Comparison of ENCODE assay signal across 7 cellular contexts in the genomic region with DNA sequence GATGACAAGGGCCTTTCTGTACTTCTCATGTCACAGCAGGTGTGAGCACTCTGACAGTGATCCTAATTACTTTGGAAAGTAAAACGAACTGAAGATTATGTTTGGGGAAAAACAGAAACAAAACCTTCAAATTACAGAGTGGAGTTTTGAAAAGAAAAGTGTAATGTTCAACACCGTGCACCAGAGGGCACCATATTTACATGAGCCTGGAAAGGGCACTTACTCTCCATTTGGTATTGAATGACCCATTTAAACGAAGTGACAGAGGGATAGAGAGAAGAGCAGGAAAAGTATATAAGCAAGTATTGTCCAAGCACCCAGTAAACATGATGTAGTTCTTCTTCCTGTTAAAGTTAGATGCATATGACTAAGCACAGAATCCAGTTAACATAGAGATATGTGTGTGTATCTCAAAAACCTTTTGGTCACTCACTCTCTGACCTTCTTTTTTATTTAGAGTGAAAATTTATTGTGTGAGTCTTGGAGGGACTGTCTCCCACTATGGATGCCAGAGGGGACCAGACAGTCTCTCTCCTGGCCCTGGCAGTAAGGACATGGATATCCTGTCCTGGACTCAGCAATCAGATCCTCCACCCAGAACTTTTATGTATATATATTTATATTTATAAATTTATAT. TPM values are rescaled to one million over a fixed set of nuclear protein-coding genes. Genes with fewer than 3 reads are reported as not detected.
DNase-seq lines count a peak whose midpoint lies in the region; ATAC-seq and TF ChIP-seq lines count a peak whose summit lies in the region.

No MANE protein-coding gene starts in this region.

- H3K9ac ChIP-seq in SK-N-SH (no peak overlapping the region), neural progenitor cell (no peak overlapping the region)

- no peaks in the 10 kb centered on the region for H3K9me2 ChIP-seq in SK-N-SH

- no peaks in the 10 kb centered on the region for H3F3A ChIP-seq in SK-N-SH (replicated peaks; ENCODE audit: insufficient read depth)
- H3F3A ChIP-seq in neural progenitor cell (ENCODE audit: low read depth), result no peaks in the 10 kb centered on the region

- no peaks in the 10 kb centered on the region for H3K27me3 ChIP-seq in SK-N-SH (ENCODE audit: insufficient read depth)
- H3K27me3 ChIP-seq in neural progenitor cell, result no peaks in the 10 kb centered on the region

- H3K27ac ChIP-seq in SK-N-SH (ENCODE audit: low read depth in 2 of 2, low read length in 1 of 2) (no peak overlapping the region), neural progenitor cell (no peak overlapping the region)

- no peaks in the 10 kb centered on the region for H4K20me1 ChIP-seq in SK-N-SH (ENCODE audit: insufficient read depth)
- no peaks in the 10 kb centered on the region for H4K20me1 ChIP-seq in neural progenitor cell (ENCODE audit: low read depth)

- H3K27me3 Mint-ChIP-seq in neural progenitor cell (ENCODE audit: insufficient read depth, low read depth), result peaks cover 7% of the 10 kb centered on the region

- peak; percentile 70 for TF ChIP-seq CTCF in SK-N-SH (IDR thresholded peaks at IDR 0.05)
- peak; percentile 79 for TF ChIP-seq CTCF in neural progenitor cell (IDR thresholded peaks at IDR 0.05)

- H3K4me1 ChIP-seq in SK-N-SH (ENCODE audit: control insufficient read depth in 1 of 2, insufficient read depth in 2 of 2, low read depth in 1 of 2, low read length in 1 of 2) (no peaks in the 10 kb centered on the region), neural progenitor cell (peaks cover 4% of the 10 kb centered on the region)

- H3K27ac Mint-ChIP-seq in neural progenitor cell, result no peak overlapping the region

- peak; percentile 79 for TF ChIP-seq RAD21 in SK-N-SH (IDR thresholded peaks at IDR 0.05; ENCODE audit: low read length)

- no peaks in the 10 kb centered on the region for H3K9me3 ChIP-seq in SK-N-SH
- H3K9me3 ChIP-seq in neural progenitor cell (ENCODE audit: low read depth), result no peaks in the 10 kb centered on the region

- 13% methylated on average over 3 of the region's 3 CpGs for WGBS in SK-N-SH (ENCODE audit: low lambda C conversion rate)

- peaks cover 8% of the 10 kb centered on the region for H3K9me3 Mint-ChIP-seq in neural progenitor cell

- no peak for TF ChIP-seq EP300 in SK-N-SH (IDR thresholded peaks at IDR 0.05; ENCODE audit: borderline replicate concordance in 1 of 2, low read depth in 1 of 2, low read length in 1 of 2)

- H3K79me2 ChIP-seq in SK-N-SH (ENCODE audit: insufficient read depth) (no peaks in the 10 kb centered on the region), neural progenitor cell (ENCODE audit: low read depth) (no peaks in the 10 kb centered on the region)

- no peak overlapping the region for H3K4me2 ChIP-seq in SK-N-SH
- H3K4me2 ChIP-seq in neural progenitor cell, result no peak overlapping the region

- H3K4me3 Mint-ChIP-seq in neural progenitor cell, result no peak overlapping the region

- H3K4me1 Mint-ChIP-seq in neural progenitor cell, result no peaks in the 10 kb centered on the region

- H3K36me3 ChIP-seq in SK-N-SH (replicated peaks in 1 of 2; ENCODE audit: control insufficient read depth in 1 of 2, insufficient read depth in 2 of 2, low read length in 1 of 2), result no peaks in the 10 kb centered on the region
- H3K36me3 ChIP-seq in neural progenitor cell, result no peaks in the 10 kb centered on the region

- no peak overlapping the region; a peak in 1 of 4 replicates for H3K4me3 ChIP-seq in SK-N-SH (ENCODE audit: low read depth in 2 of 2, low read length in 1 of 2)
- no peak overlapping the region for H3K4me3 ChIP-seq in neural progenitor cell

- POLR2A ChIA-PET in SK-N-SH (lab: Yijun Ruan, JAX), result no interaction called here

- ATAC-seq in GM21786 (IDR thresholded peaks at IDR 0.05; ENCODE audit: unreplicated experiment), result peak; percentile 66
- no peak for ATAC-seq in HG03521 (IDR thresholded peaks at IDR 0.05; ENCODE audit: unreplicated experiment)

- H2AFZ ChIP-seq in SK-N-SH (ENCODE audit: low read depth), result no peak overlapping the region
- no peak overlapping the region for H2AFZ ChIP-seq in neural progenitor cell (replicated peaks)

- CTCF ChIA-PET in SK-N-SH (lab: Yijun Ruan, JAX), result no interaction called here

- no peak for TF ChIP-seq POLR2A in erythroblast (IDR thresholded peaks at IDR 0.05; ENCODE audit: low read length)

- H3K36me3 Mint-ChIP-seq in neural progenitor cell, result no peaks in the 10 kb centered on the region

- DNase-seq in EL (peak; percentile 44), NCI-H1436 (lab: John Stamatoyannopoulos, UW) (peak; percentile 72), SK-N-SH (peak; percentile 66), erythroblast (lab: John Stamatoyannopoulos, UW) (peak; percentile 56 to 75), neural progenitor cell (ENCODE audit: low spot score) (peak; percentile 56)

TF ChIP-seq in SK-N-SH, 30 proteins besides CTCF, POLR2A, EP300 and RAD21:
- peak; percentile 57 for TF ChIP-seq SMC3 (IDR thresholded peaks at IDR 0.05; ENCODE audit: low read depth, low read length)
- TF ChIP-seq TCF12 (IDR thresholded peaks at IDR 0.05), result no peak
- no peak for TF ChIP-seq SIN3A (IDR thresholded peaks at IDR 0.05; ENCODE audit: borderline replicate concordance, low read depth, low read length)
- no peak for TF ChIP-seq GATA2 (CRISPR knock-in tag; IDR thresholded peaks at IDR 0.05)
TF ChIP-seq in SK-N-SH: peak in this region for 1.

RNA-seq across cellular contexts. Expression of gene RGSL1, which starts 3.8 kb away (rescaled TPM):
- polyA plus RNA-seq in SK-N-SH (2012; rRNA removed), result not detected in 2 replicates
- not detected in 2 replicates for polyA plus RNA-seq in SK-N-SH (2012; cell fraction: cytosol; rRNA removed)
- not detected in 2 replicates for polyA plus RNA-seq in SK-N-SH (2012; cell fraction: nucleus; rRNA removed)
- total RNA-seq in neural progenitor cell (ENCODE audit: low replicate concordance), result not detected in 2 replicates

RNA-seq across cellular contexts. Expression of gene TEDDM1, which starts 45.7 kb away (rescaled TPM):
- not detected in 2 replicates for polyA plus RNA-seq in SK-N-SH (2012; rRNA removed)
- not detected in 2 replicates for polyA plus RNA-seq in SK-N-SH (2012; cell fraction: cytosol; rRNA removed)
- polyA plus RNA-seq in SK-N-SH (2012; cell fraction: nucleus; rRNA removed), result not detected in 2 replicates
- total RNA-seq in neural progenitor cell (ENCODE audit: low replicate concordance), result not detected in 2 replicates

RNA-seq across cellular contexts. Expression of gene GLUL, which starts 54.6 kb away (rescaled TPM):
- polyA plus RNA-seq in SK-N-SH (2012; rRNA removed), result 107 TPM in 2 replicates
- 84.8 and 96.2 TPM in 2 replicates for polyA plus RNA-seq in SK-N-SH (2012; cell fraction: cytosol; rRNA removed)
- polyA plus RNA-seq in SK-N-SH (2012; cell fraction: nucleus; rRNA removed), result 153 and 161 TPM in 2 replicates
- total RNA-seq in neural progenitor cell (ENCODE audit: low replicate concordance), result 428 and 695 TPM in 2 replicates
